ENCODE assay signal across 8 cellular contexts in genomic region chr9:121369595-121370265, GRCh38. TPM values are rescaled to one million over a fixed set of nuclear protein-coding genes. Genes with fewer than 3 reads are reported as not detected.
DNase-seq lines count a peak whose midpoint lies in the region; ATAC-seq and TF ChIP-seq lines count a peak whose summit lies in the region.

Gene STOM (minus strand): TSS chr9:121370250. CDS start chr9:121370187, 63 bp downstream.

- peak; percentile 51 for ATAC-seq in HG02678 (IDR thresholded peaks at IDR 0.05; ENCODE audit: unreplicated experiment)
- ATAC-seq in omental fat pad (ENCODE audit: low FRiP score), result peak; percentile 70

- DNase-seq in activated CD4-positive, alpha-beta T cell treated with anti-CD3 and anti-CD28 coated beads for 1 hour, result peak; percentile 36
- no peak for DNase-seq in activated CD4-positive, alpha-beta T cell treated with anti-CD3 and anti-CD28 coated beads for 4 hours
- DNase-seq in NCI-H446 (lab: John Stamatoyannopoulos, UW), result peak; percentile 39 to 73
- DNase-seq in activated T-helper 1 cell treated with anti-CD3 and anti-CD28 coated beads, Interleukin-2, amount 50 U/mL, for 16 hours (ENCODE audit: low read depth in 1 of 2, low spot score in 1 of 2), result peak; percentile 44 to 55
- peak; percentile 91 for DNase-seq in fibroblast of the conjunctiva (ENCODE audit: low read depth)
- DNase-seq in omental fat pad (ENCODE audit: low spot score), result peak; percentile 62
- no peak for DNase-seq in SHP77 (lab: John Stamatoyannopoulos, UW)

- TF ChIP-seq CTCF in omental fat pad (IDR thresholded peaks at IDR 0.05), result no peak

RNA-seq across cellular contexts. Expression of gene STOM, which starts in this region (rescaled TPM):
- 1,000 to 10,000 TPM in 1 of 4 donors, 100 to 1,000 TPM in 3; 398 to 1,331 (median 641) TPM for total RNA-seq in omental fat pad

Comparison
In these comparisons a context has a peak if more than half of its experiments do, and no peak if none do; other contexts are left out.
1. DNase-seq: peak in activated CD4-positive, alpha-beta T cell treated with anti-CD3 and anti-CD28 coated beads for 1 hour (single experiment), NCI-H446 (2 of 2), activated T-helper 1 cell treated with anti-CD3 and anti-CD28 coated beads, Interleukin-2, amount 50 U/mL, for 16 hours (2 of 2), fibroblast of the conjunctiva (single experiment) and omental fat pad (single experiment); none in activated CD4-positive, alpha-beta T cell treated with anti-CD3 and anti-CD28 coated beads for 4 hours (0 of 2) and SHP77 (0 of 2).